27 cellular contexts compared by ENCODE assay signal in the genomic region with DNA sequence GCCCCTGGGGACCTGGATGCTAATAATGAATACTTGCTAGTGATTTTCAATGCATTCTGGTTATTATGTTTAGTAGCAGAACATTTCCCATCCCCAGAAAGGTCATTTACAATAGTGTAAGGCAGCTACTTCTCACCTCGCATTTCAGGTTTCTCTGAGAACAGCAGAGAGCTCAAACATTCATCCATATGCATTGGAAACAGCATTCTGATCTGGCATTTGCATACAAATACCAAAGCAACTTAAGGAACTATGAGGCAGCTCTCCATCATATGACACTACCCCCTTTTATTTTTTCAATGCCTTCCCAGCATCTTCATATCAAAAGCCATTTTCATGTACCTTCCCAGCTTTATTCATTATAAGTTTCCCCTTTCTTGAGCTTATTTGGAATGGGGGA. TPM values are rescaled to one million over a fixed set of nuclear protein-coding genes. Genes with fewer than 3 reads are reported as not detected.
"Had no signal": no experiment of that assay in that cellular context is flagged by ENCODE, and none has a peak within 500 bp of the region (broad histone marks: within the 10 kb centered on the region; RNA-seq: fewer than 3 reads in every experiment).

No MANE protein-coding gene starts in this region.

- FAIRE-seq: frontal cortex, keratinocyte, urothelium cell line had no signal

- H3K9me3 ChIP-seq: prostate gland, sigmoid colon, testis, tibial nerve, upper lobe of left lung had no signal

- H3K4me1 Mint-ChIP-seq: memory B cell; nephron; stimulated activated memory B cell treated with anti-CD40 and anti-IgM and Interleukin-4, amounts not matched to agents 10 μg/mL and 1 μg/mL and 100 μg/mL, for 72 hours had no signal

- DNase-seq: cerebellar nuclear complex; cortex of kidney; effector CD4-positive, alpha-beta T cell; head of caudate nucleus; immature natural killer cell; midbrain; naive thymus-derived CD4-positive, alpha-beta T cell; nucleus accumbens; right cardiac atrium; sigmoid colon; stimulated activated CD4-positive, alpha-beta T cell treated with anti-CD3 and anti-CD28 coated beads, Interleukin-4, amount 100 ng/mL, for 4 hours; stimulated activated naive CD8-positive, alpha-beta T cell treated with anti-CD3 and anti-CD28 coated beads, Interleukin-15, Interleukin-2, amounts not matched to agents 100 U/mL and 50 U/mL, for 24 hours; substantia nigra; testis; upper lobe of left lung had no signal

- H3K27me3 ChIP-seq: testis, tibial nerve had no signal

- H3K36me3 Mint-ChIP-seq: memory B cell; naive thymus-derived CD4-positive, alpha-beta T cell; stimulated activated memory B cell treated with anti-CD40 and anti-IgM and Interleukin-4, amounts not matched to agents 10 μg/mL and 1 μg/mL and 100 μg/mL, for 72 hours had no signal

- H3K36me3 ChIP-seq: prostate gland, sigmoid colon, tibial nerve, upper lobe of left lung had no signal

- H3K4me1 ChIP-seq: prostate gland, testis had no signal

- ATAC-seq: left lobe of liver; naive thymus-derived CD4-positive, alpha-beta T cell; right cardiac atrium; stimulated activated memory B cell treated with anti-CD40 and anti-IgM and Interleukin-4, amounts not matched to agents 10 μg/mL and 1 μg/mL and 100 μg/mL, for 72 hours; stimulated activated naive CD8-positive, alpha-beta T cell treated with anti-CD3 and anti-CD28 coated beads, Interleukin-15, Interleukin-2, amounts not matched to agents 100 U/mL and 50 U/mL, for 24 hours had no signal

- H3K27ac Mint-ChIP-seq: memory B cell; naive thymus-derived CD4-positive, alpha-beta T cell; nephron; stimulated activated memory B cell treated with anti-CD40 and anti-IgM and Interleukin-4, amounts not matched to agents 10 μg/mL and 1 μg/mL and 100 μg/mL, for 72 hours had no signal

- H3K9me3 Mint-ChIP-seq: immature natural killer cell; memory B cell; nephron; stimulated activated memory B cell treated with anti-CD40 and anti-IgM and Interleukin-4, amounts not matched to agents 10 μg/mL and 1 μg/mL and 100 μg/mL, for 72 hours had no signal

- H3K4me3 Mint-ChIP-seq: immature natural killer cell; memory B cell; naive thymus-derived CD4-positive, alpha-beta T cell; nephron; stimulated activated memory B cell treated with anti-CD40 and anti-IgM and Interleukin-4, amounts not matched to agents 10 μg/mL and 1 μg/mL and 100 μg/mL, for 72 hours had no signal

- H3K27ac ChIP-seq: prostate gland, sigmoid colon, testis, tibial nerve, upper lobe of left lung had no signal

- H3K4me3 ChIP-seq: lung, prostate gland, sigmoid colon, testis, tibial nerve, upper lobe of left lung had no signal

RNA-seq across cellular contexts. Expression of a gene that starts 6.4 kb away (rescaled TPM):
- total RNA-seq: dermis microvascular lymphatic vessel endothelial cell, osteocyte had no signal
